Comparison of ENCODE assay signal across 12 cellular contexts in genomic region chr5:14429102-14429501, GRCh38.
DNase-seq lines count a peak whose midpoint lies in the region; ATAC-seq and TF ChIP-seq lines count a peak whose summit lies in the region.
"Had no signal": no experiment of that assay in that cellular context is flagged by ENCODE, and none has a peak within 500 bp of the region (broad histone marks: within the 10 kb centered on the region; RNA-seq: fewer than 3 reads in every experiment).

No MANE protein-coding gene starts in this region.

- 87% methylated on average over 2 to 5 of the region's 5 CpGs for WGBS in endodermal cell (ENCODE audit: insufficient coverage in 1 of 2, insufficient read length in 1 of 2), 2 experiments

- H3K36me3 Mint-ChIP-seq in endodermal cell (ENCODE audit: low read depth) (peaks cover 23% of the 10 kb centered on the region), nephron progenitor cell (ENCODE audit: low read depth) (peaks cover 71% of the 10 kb centered on the region), Caco-2 (ENCODE audit: insufficient read depth, unreplicated experiment) (peaks cover 56% of the 10 kb centered on the region)

- peak overlapping the region; percentile 36 for H3K27ac ChIP-seq in endodermal cell (ENCODE audit: low read depth, low read length)

- no peak for TF ChIP-seq CTCF in endodermal cell (conservative IDR thresholded peaks at IDR 0.05)
- no peak for TF ChIP-seq CTCF in nephron progenitor cell (IDR thresholded peaks at IDR 0.05)
- no peak for TF ChIP-seq CTCF in Caco-2 (IDR thresholded peaks at IDR 0.05; ENCODE audit: insufficient read depth in 1 of 2, low read depth in 1 of 2, low read length in 1 of 2, severe bottlenecking in 1 of 2, unreplicated experiment in 1 of 2)

- H3K9me3 Mint-ChIP-seq in endodermal cell (no peaks in the 10 kb centered on the region), nephron progenitor cell (peaks cover 4% of the 10 kb centered on the region), Caco-2 (ENCODE audit: unreplicated experiment) (no peaks in the 10 kb centered on the region)
- H3K9me3 Mint-ChIP-seq: activated CD4-positive, alpha-beta T cell treated with anti-CD3 and anti-CD28 coated beads, Interleukin-2, amount 10 ng/mL, durations not matched to agents 24 days and 14 days had no signal

- no peaks in the 10 kb centered on the region for H3K27me3 Mint-ChIP-seq in endodermal cell (ENCODE audit: insufficient read depth)
- peaks cover 4% of the 10 kb centered on the region for H3K27me3 Mint-ChIP-seq in nephron progenitor cell (ENCODE audit: low read depth, poor library complexity)
- H3K27me3 Mint-ChIP-seq in Caco-2 (ENCODE audit: insufficient read depth, unreplicated experiment): no peaks in the 10 kb centered on the region
- H3K27me3 Mint-ChIP-seq: activated CD4-positive, alpha-beta T cell treated with anti-CD3 and anti-CD28 coated beads, Interleukin-2, amount 10 ng/mL, durations not matched to agents 24 days and 14 days had no signal

- DNase-seq in Right ventricle myocardium inferior (ENCODE audit: missing footprints): no peak
- DNase-seq in cardiac septum (ENCODE audit: low spot score): no peak
- DNase-seq in endodermal cell: peak; percentile 14
- no peak for DNase-seq in nephron progenitor cell
- no peak for DNase-seq in MV-4-11 (lab: John Stamatoyannopoulos, UW)
- no peak for DNase-seq in Caco-2
- no peak for DNase-seq in globus pallidus (ENCODE audit: low spot score)
- no peak for DNase-seq in SKM-1 (lab: John Stamatoyannopoulos, UW; ENCODE audit: unreplicated experiment)
- DNase-seq: activated CD4-positive, alpha-beta T cell treated with anti-CD3 and anti-CD28 coated beads, Interleukin-2, amount 10 ng/mL, durations not matched to agents 24 days and 14 days; NCI-H345; T-helper 1 cell had no signal

- no peak overlapping the region for H3K9ac ChIP-seq in endodermal cell (ENCODE audit: extremely low read depth, low read length, poor library complexity, severe bottlenecking)

- no peaks in the 10 kb centered on the region for H3K27me3 ChIP-seq in endodermal cell (ENCODE audit: control insufficient read depth, insufficient read depth, low read length, poor library complexity, severe bottlenecking)
- no peaks in the 10 kb centered on the region for H3K27me3 ChIP-seq in Caco-2 (replicated peaks; ENCODE audit: control insufficient read depth, insufficient read depth, low read length)

- POLR2A ChIA-PET in Caco-2 (lab: Charles Lee): no interaction called here

- peaks cover 36% of the 10 kb centered on the region for H3K4me1 Mint-ChIP-seq in endodermal cell
- peaks cover 77% of the 10 kb centered on the region for H3K4me1 Mint-ChIP-seq in nephron progenitor cell
- H3K4me1 Mint-ChIP-seq in Caco-2 (ENCODE audit: low read depth, unreplicated experiment): no peaks in the 10 kb centered on the region

- no peak overlapping the region for H3K27ac Mint-ChIP-seq in endodermal cell
- peak overlapping the region; percentile 93 for H3K27ac Mint-ChIP-seq in nephron progenitor cell
- no peak overlapping the region for H3K27ac Mint-ChIP-seq in Caco-2 (ENCODE audit: unreplicated experiment)
- H3K27ac Mint-ChIP-seq: activated CD4-positive, alpha-beta T cell treated with anti-CD3 and anti-CD28 coated beads, Interleukin-2, amount 10 ng/mL, durations not matched to agents 24 days and 14 days had no signal

- peak; percentile 66 for ATAC-seq in Right ventricle myocardium inferior
- ATAC-seq: left lobe of liver had no signal

- H3K36me3 ChIP-seq in endodermal cell (ENCODE audit: control insufficient read depth, insufficient read depth, low read length) (peaks cover 4% of the 10 kb centered on the region), Caco-2 (ENCODE audit: control insufficient read depth, insufficient read depth, low read length) (no peaks in the 10 kb centered on the region)

- H3K9me3 ChIP-seq in endodermal cell (ENCODE audit: control insufficient read depth, low read length): no peaks in the 10 kb centered on the region
- H3K9me3 ChIP-seq in Caco-2: no peaks in the 10 kb centered on the region

- H3K4me3 ChIP-seq in endodermal cell (ENCODE audit: low read length) (no peak overlapping the region), Caco-2 (ENCODE audit: low read depth, low read length) (no peak overlapping the region)

- intact Hi-C loops in Right ventricle myocardium inferior (cut with DNase I): no loop called here
- intact Hi-C loops in cardiac septum (cut with DNase I): no loop called here
- intact Hi-C loops in Caco-2 (cut with micrococcal nuclease; ENCODE audit: unreplicated experiment): no loop called here

- CTCF ChIA-PET in Caco-2 (lab: Charles Lee): no interaction called here

- no TSS peak for BruUV-seq in Caco-2 (replicated peaks; lab: Mats Ljungman, UMichigan)

- H3K4me3 Mint-ChIP-seq in endodermal cell (no peak overlapping the region), nephron progenitor cell (no peak overlapping the region), Caco-2 (ENCODE audit: unreplicated experiment) (no peak overlapping the region)
- H3K4me3 Mint-ChIP-seq: activated CD4-positive, alpha-beta T cell treated with anti-CD3 and anti-CD28 coated beads, Interleukin-2, amount 10 ng/mL, durations not matched to agents 24 days and 14 days had no signal

- H3K4me1 ChIP-seq in endodermal cell (ENCODE audit: control insufficient read depth, insufficient read depth, low read length) (no peaks in the 10 kb centered on the region), Caco-2 (no peaks in the 10 kb centered on the region)
